In the genomic region with DNA sequence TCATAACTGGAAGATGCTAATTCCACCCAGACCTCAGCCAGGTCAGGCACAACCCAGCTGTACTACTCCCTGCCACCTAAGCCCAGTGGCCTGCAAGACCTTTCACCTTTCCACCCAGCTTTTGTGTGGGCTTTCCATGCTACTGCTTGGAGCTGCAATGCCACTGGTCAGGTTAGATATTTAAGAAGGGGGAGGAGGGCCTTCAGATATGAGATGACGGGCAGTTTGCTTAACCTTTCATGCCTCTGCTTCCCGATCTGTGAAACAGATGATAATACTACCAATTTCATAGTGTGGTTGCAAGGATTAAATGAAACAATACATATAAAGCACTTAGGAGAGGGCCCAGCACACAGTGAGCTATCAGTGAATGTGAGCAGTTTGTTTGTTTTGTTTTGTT, we compare ENCODE assay signal across 30 cellular contexts.
"Had no signal": no experiment of that assay in that cellular context is flagged by ENCODE, and none has a peak within 500 bp of the region (broad histone marks: within the 10 kb centered on the region; RNA-seq: fewer than 3 reads in every experiment).

No MANE protein-coding gene starts in this region.

- H3K4me3 ChIP-seq: ascending aorta, breast epithelium, esophagus muscularis mucosa, gastrocnemius medialis, heart left ventricle had no signal

- H3K36me3 ChIP-seq: ascending aorta, breast epithelium, esophagus muscularis mucosa, gastrocnemius medialis, heart left ventricle, WERI-Rb-1 had no signal

- FAIRE-seq: colon had no signal

- ATAC-seq: activated CD4-positive, CD25-positive, alpha-beta regulatory T cell treated with anti-CD3 and anti-CD28 coated beads, Interleukin-2, amount 50 U/mL, for 24 hours; activated CD8-positive, alpha-beta T cell treated with anti-CD3 and anti-CD28 coated beads for 36 hours; activated naive CD8-positive, alpha-beta T cell treated with anti-CD3 and anti-CD28 coated beads, Interleukin-2, amount 50 U/mL, for 24 hours; activated T-cell treated with anti-CD3 and anti-CD28 coated beads, Interleukin-2, amount 50 U/mL, for 4 hours; activated T-helper 17 cell treated with anti-CD3 and anti-CD28 coated beads, Interleukin-2, amount 50 U/mL, for 72 hours; effector memory CD8-positive, alpha-beta T cell; foreskin keratinocyte; gastrocnemius medialis; heart left ventricle; T-helper 17 cell had no signal

- DNase-seq: activated B cell treated with CpG ODN at 0.5 μM for 24 hours; activated CD4-positive, alpha-beta T cell treated with anti-CD3 and anti-CD28 coated beads for 48 hours; activated CD4-positive, alpha-beta T cell treated with anti-CD3 and anti-CD28 coated beads, Interleukin-2, amount 50 U/mL, for 1 hour; activated CD4-positive, alpha-beta T cell treated with anti-CD3 and anti-CD28 coated beads, Interleukin-2, amount 50 U/mL, for 48 hours; activated CD8-positive, alpha-beta memory T cell treated with anti-CD3 and anti-CD28 coated beads for 24 hours; activated CD8-positive, alpha-beta T cell treated with anti-CD3 and anti-CD28 coated beads for 36 hours; activated effector memory CD4-positive, alpha-beta T cell treated with Interleukin-2 at 50 U/mL for 16 hours; activated naive CD4-positive, alpha-beta T cell treated with anti-CD3 and anti-CD28 coated beads for 36 hours; activated naive CD8-positive, alpha-beta T cell treated with anti-CD3 and anti-CD28 coated beads for 36 hours; activated naive CD8-positive, alpha-beta T cell treated with anti-CD3 and anti-CD28 coated beads, Interleukin-2, amount 50 U/mL, for 24 hours; activated T-cell treated with anti-CD3 and anti-CD28 coated beads, Interleukin-2, amount 50 U/mL, for 4 hours; cortex of kidney; dermis blood vessel endothelial cell; effector CD4-positive, alpha-beta T cell; effector memory CD8-positive, alpha-beta T cell; erythroblast; foreskin keratinocyte; gastrocnemius medialis; glutamatergic neuron; heart left ventricle; T-helper 1 cell; T-helper 17 cell; T1000; WERI-Rb-1 had no signal

- H3K4me1 ChIP-seq: ascending aorta, breast epithelium, esophagus muscularis mucosa, foreskin keratinocyte, gastrocnemius medialis, heart left ventricle had no signal

- H3K27me3 ChIP-seq: ascending aorta, breast epithelium, esophagus muscularis mucosa, foreskin keratinocyte, gastrocnemius medialis, heart left ventricle had no signal

- H3K27ac ChIP-seq: ascending aorta, breast epithelium, esophagus muscularis mucosa, foreskin keratinocyte, gastrocnemius medialis, heart left ventricle, WERI-Rb-1 had no signal

- H3K9me3 ChIP-seq: ascending aorta, breast epithelium, esophagus muscularis mucosa, gastrocnemius medialis, heart left ventricle had no signal
